In the genomic region with DNA sequence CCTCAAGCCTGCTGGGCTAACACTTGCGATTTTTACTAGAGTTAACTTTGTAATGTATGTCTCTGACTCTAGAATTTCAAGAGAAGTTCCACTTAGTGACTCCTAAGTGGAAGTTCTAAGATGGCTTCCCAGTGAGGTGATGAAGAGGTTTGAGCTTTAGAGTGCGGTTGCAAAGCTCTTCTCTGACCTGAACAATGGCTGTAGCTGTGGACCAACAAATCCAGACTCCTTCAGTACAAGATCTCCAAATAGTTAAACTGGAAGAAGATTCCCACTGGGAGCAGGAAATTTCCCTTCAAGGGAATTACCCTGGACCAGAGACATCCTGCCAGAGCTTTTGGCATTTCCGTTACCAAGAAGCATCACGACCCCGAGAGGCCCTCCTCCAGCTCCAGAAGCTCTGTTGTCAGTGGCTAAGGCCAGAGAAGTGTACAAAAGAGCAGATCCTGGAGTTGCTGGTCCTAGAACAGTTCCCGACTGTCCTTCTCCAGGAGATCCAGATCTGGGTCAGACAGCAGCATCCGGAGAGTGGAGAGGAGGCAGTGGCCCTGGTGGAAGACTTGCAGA, we compare ENCODE assay signal across 8 cellular contexts. TPM values are rescaled to one million over a fixed set of nuclear protein-coding genes. Genes with fewer than 3 reads are reported as not detected.
DNase-seq lines count a peak whose midpoint lies in the region; ATAC-seq and TF ChIP-seq lines count a peak whose summit lies in the region.

No MANE protein-coding gene starts in this region.

- H3K27ac Mint-ChIP-seq in brain = peak overlapping the region; percentile 87 to 98 (median 95)

- DNase-seq in AG09309 (ENCODE audit: low read depth) (no peak), mucosa of descending colon (peak in 1 of 3 donors; percentile 16), NCI-H2196 treated with DMSO at 0.1 percent for 48 hours (lab: John Stamatoyannopoulos, UW; ENCODE audit: unreplicated experiment) (no peak), NCI-H1417 treated with DMSO at 0.1 percent for 48 hours (lab: John Stamatoyannopoulos, UW) (no peak)

- H3K4me1 ChIP-seq in mucosa of descending colon (ENCODE audit: low read depth) = peaks cover 19% of the 10 kb centered on the region

- TF ChIP-seq CTCF in AG09309 (IDR thresholded peaks at IDR 0.05; ENCODE audit: control insufficient read depth, insufficient read depth, low read depth, low read length, missing control alignments) (no peak), brain (conservative IDR thresholded peaks at IDR 0.05) (no peak), mucosa of descending colon (IDR thresholded peaks at IDR 0.05) (no peak)

- H3K36me3 ChIP-seq in mucosa of descending colon (ENCODE audit: low read depth) = peaks cover 4% of the 10 kb centered on the region

- no peaks in the 10 kb centered on the region for H3K9me3 ChIP-seq in mucosa of descending colon

- ATAC-seq in mucosa of descending colon (no peak), GM21367 (IDR thresholded peaks at IDR 0.05; ENCODE audit: unreplicated experiment) (no peak), HG02884 (IDR thresholded peaks at IDR 0.05; ENCODE audit: unreplicated experiment) (no peak)

- peaks cover 6% of the 10 kb centered on the region for H3K27me3 Mint-ChIP-seq in brain

- TF ChIP-seq RAD21 in Ishikawa (IDR thresholded peaks at IDR 0.05; ENCODE audit: low read depth) = no peak

- H3K36me3 Mint-ChIP-seq in brain = peaks cover 29% of the 10 kb centered on the region

- peak overlapping the region; percentile 70 for H3K4me3 ChIP-seq in AG09309 (ENCODE audit: control insufficient read depth, low read depth, low read length)
- peak overlapping the region; percentile 30 for H3K4me3 ChIP-seq in mucosa of descending colon

- H3K9me3 Mint-ChIP-seq in brain = peaks cover 0 to 3% (median 2%) of the 10 kb centered on the region in 5 experiments

- intact Hi-C loops in mucosa of descending colon (cut with DNase I, micrococcal nuclease) = no loop called here

- H3K4me1 Mint-ChIP-seq in brain = peaks cover 47% of the 10 kb centered on the region

- H3K4me3 Mint-ChIP-seq in brain = peak overlapping the region; percentile 90 to 100 (median 96)

- TF ChIP-seq EP300 in Ishikawa (IDR thresholded peaks at IDR 0.05; ENCODE audit: borderline replicate concordance) = no peak

TF ChIP-seq in Ishikawa, 13 proteins besides CTCF, POLR2A, EP300 and RAD21:
- TF ChIP-seq, protein P1, sequence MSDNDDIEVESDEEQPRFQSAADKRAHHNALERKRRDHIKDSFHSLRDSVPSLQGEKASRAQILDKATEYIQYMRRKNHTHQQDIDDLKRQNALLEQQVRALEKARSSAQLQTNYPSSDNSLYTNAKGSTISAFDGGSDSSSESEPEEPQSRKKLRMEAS (IDR thresholded peaks at IDR 0.05) = no peak
- 0 out of 2 replicates have a peak, but pooled peaks have one; percentile 20 for TF ChIP-seq YY1 (IDR thresholded peaks at IDR 0.05; ENCODE audit: low read depth)

RNA-seq across cellular contexts. Expression of a gene that starts 22.3 kb away (rescaled TPM):
- 11.8 TPM for polyA plus RNA-seq in brain (ENCODE audit: insufficient read depth, low read depth, low replicate concordance)
- total RNA-seq in mucosa of descending colon = 10 to 100 TPM; 18.2 to 27.1 (median 24.9) TPM

RNA-seq across cellular contexts. Expression of a gene that starts 26.2 kb away (rescaled TPM):
- polyA plus RNA-seq in brain (ENCODE audit: insufficient read depth, low read depth, low replicate concordance) = 10.5 TPM
- total RNA-seq in mucosa of descending colon = 1 to 10 TPM; 1.5 to 4.0 (median 3.9) TPM

RNA-seq across cellular contexts. Expression of a gene that starts 31.0 kb away (rescaled TPM):
- 10.7 TPM for polyA plus RNA-seq in brain (ENCODE audit: insufficient read depth, low read depth, low replicate concordance)
- total RNA-seq in mucosa of descending colon = 1 to 10 TPM; 8.6 to 9.4 (median 9.4) TPM
